ENCODE assay signal across 1 cellular context in the genomic region with DNA sequence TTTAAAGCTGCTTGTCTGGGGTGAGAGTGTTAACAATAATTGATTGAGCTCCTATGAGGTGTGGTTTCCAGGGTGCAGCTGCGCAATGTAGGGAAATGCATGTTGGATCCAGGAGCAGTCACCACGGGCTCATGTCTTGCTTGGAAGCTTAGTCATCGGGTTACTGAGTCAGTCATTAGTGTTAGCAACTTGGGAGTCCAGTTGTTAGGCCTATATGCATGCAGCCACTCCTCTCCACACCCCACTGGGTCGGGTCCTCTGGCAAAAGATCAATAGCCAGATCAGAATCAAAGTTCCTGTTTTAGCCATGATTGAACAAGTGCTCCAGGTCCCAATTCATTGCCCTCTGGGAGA.
TF ChIP-seq lines count a peak whose summit lies in the region.

No MANE protein-coding gene starts in this region.

TF ChIP-seq in WTC11, 78 proteins besides CTCF, POLR2A, EP300 and RAD21 (continued from another document):
- TF ChIP-seq, protein P1, sequence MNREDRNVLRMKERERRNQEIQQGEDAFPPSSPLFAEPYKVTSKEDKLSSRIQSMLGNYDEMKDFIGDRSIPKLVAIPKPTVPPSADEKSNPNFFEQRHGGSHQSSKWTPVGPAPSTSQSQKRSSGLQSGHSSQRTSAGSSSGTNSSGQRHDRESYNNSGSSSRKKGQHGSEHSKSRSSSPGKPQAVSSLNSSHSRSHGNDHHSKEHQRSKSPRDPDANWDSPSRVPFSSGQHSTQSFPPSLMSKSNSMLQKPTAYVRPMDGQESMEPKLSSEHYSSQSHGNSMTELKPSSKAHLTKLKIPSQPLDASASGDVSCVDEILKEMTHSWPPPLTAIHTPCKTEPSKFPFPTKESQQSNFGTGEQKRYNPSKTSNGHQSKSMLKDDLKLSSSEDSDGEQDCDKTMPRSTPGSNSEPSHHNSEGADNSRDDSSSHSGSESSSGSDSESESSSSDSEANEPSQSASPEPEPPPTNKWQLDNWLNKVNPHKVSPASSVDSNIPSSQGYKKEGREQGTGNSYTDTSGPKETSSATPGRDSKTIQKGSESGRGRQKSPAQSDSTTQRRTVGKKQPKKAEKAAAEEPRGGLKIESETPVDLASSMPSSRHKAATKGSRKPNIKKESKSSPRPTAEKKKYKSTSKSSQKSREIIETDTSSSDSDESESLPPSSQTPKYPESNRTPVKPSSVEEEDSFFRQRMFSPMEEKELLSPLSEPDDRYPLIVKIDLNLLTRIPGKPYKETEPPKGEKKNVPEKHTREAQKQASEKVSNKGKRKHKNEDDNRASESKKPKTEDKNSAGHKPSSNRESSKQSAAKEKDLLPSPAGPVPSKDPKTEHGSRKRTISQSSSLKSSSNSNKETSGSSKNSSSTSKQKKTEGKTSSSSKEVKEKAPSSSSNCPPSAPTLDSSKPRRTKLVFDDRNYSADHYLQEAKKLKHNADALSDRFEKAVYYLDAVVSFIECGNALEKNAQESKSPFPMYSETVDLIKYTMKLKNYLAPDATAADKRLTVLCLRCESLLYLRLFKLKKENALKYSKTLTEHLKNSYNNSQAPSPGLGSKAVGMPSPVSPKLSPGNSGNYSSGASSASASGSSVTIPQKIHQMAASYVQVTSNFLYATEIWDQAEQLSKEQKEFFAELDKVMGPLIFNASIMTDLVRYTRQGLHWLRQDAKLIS (CRISPR knock-in tag; IDR thresholded peaks at IDR 0.05; ENCODE audit: borderline replicate concordance): no peak
- TF ChIP-seq NFE2L1 (CRISPR knock-in tag; IDR thresholded peaks at IDR 0.05) (no peak), ETV6 (CRISPR knock-in tag; IDR thresholded peaks at IDR 0.05) (no peak), ZNF263 (CRISPR knock-in tag; IDR thresholded peaks at IDR 0.05; ENCODE audit: low read depth) (no peak), GABPB1 (CRISPR knock-in tag; IDR thresholded peaks at IDR 0.05) (no peak), E2F5 (CRISPR knock-in tag; IDR thresholded peaks at IDR 0.05) (no peak), NR1H2 (CRISPR knock-in tag; IDR thresholded peaks at IDR 0.05) (no peak), GRHL2 (CRISPR knock-in tag; IDR thresholded peaks at IDR 0.05; ENCODE audit: insufficient replicate concordance, severe bottlenecking) (no peak), ZNF396 (CRISPR knock-in tag; IDR thresholded peaks at IDR 0.05; ENCODE audit: borderline replicate concordance) (no peak)
